Comparison of ENCODE assay signal across 19 cellular contexts in the genomic region with DNA sequence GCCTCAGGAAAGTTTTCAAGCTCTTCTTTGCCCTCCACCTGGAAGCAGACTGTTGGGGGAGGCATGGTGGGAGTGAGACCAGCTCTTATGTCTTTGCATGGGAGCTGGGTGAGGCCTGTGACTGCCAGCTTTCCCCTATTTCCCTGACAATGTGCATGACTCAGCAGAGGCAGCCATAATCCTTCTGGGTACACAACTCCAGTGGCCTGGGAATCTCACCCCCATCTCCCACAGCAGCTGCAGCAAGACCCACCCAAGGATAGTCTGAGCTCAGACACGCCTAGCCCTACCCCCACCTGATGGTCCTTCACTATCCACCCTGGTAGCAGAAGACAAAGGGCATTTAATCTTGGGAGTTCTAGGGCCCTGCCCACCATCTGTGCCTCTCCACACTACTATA. TPM values are rescaled to one million over a fixed set of nuclear protein-coding genes. Genes with fewer than 3 reads are reported as not detected.
"Had no signal": no experiment of that assay in that cellular context is flagged by ENCODE, and none has a peak within 500 bp of the region (broad histone marks: within the 10 kb centered on the region; RNA-seq: fewer than 3 reads in every experiment).

No MANE protein-coding gene starts in this region.

- H3K36me3 ChIP-seq: esophagus muscularis mucosa, neutrophil, tibial nerve, vagina had no signal

- H3K9me3 Mint-ChIP-seq: activated CD4-positive, alpha-beta T cell treated with anti-CD3 and anti-CD28 coated beads, Interleukin-2, amount 10 ng/mL, durations not matched to agents 7 days and 5 days; activated T-cell treated with anti-CD3 and anti-CD28 coated beads, Interleukin-2, amount 50 U/mL, for 72 hours had no signal

- H2AFZ ChIP-seq: parathyroid adenoma had no signal

- H3K27ac ChIP-seq: esophagus muscularis mucosa, neutrophil, parathyroid adenoma, skin epidermis, tibial nerve, vagina had no signal

- H3K4me3 ChIP-seq: esophagus muscularis mucosa, skin epidermis, tibial nerve, vagina had no signal

- H3K27me3 ChIP-seq: esophagus muscularis mucosa, neutrophil, tibial nerve, vagina had no signal

- H3K9me3 ChIP-seq: esophagus muscularis mucosa, neutrophil, tibial nerve, vagina had no signal

- H3K4me3 Mint-ChIP-seq: activated CD4-positive, alpha-beta T cell treated with anti-CD3 and anti-CD28 coated beads, Interleukin-2, amount 10 ng/mL, durations not matched to agents 7 days and 5 days; activated T-cell treated with anti-CD3 and anti-CD28 coated beads, Interleukin-2, amount 50 U/mL, for 72 hours; naive thymus-derived CD4-positive, alpha-beta T cell had no signal

- H3K79me2 ChIP-seq: parathyroid adenoma had no signal

- H3K9ac ChIP-seq: parathyroid adenoma had no signal

- H3K4me1 Mint-ChIP-seq: activated CD4-positive, alpha-beta T cell treated with anti-CD3 and anti-CD28 coated beads, Interleukin-2, amount 10 ng/mL, durations not matched to agents 7 days and 5 days; naive thymus-derived CD4-positive, alpha-beta T cell had no signal

- H3K4me1 ChIP-seq: parathyroid adenoma, tibial nerve, vagina had no signal

- H3K36me3 Mint-ChIP-seq: naive thymus-derived CD4-positive, alpha-beta T cell had no signal

- DNase-seq: activated CD4-positive, alpha-beta T cell treated with anti-CD3 and anti-CD28 coated beads, Interleukin-2, amount 10 ng/mL, durations not matched to agents 7 days and 5 days; activated CD4-positive, CD25-positive, alpha-beta regulatory T cell; activated CD8-positive, alpha-beta memory T cell treated with anti-CD3 and anti-CD28 coated beads, Interleukin-2, amount 50 U/mL, for 48 hours; activated gamma-delta T cell; activated T-cell treated with anti-CD3 and anti-CD28 coated beads, Interleukin-2, amount 50 U/mL, for 72 hours; caudate nucleus; naive thymus-derived CD4-positive, alpha-beta T cell; stimulated activated CD4-positive, alpha-beta T cell treated with anti-CD3 and anti-CD28 coated beads, Interleukin-15, amount 100 ng/mL, for 24 hours; stimulated activated CD4-positive, alpha-beta T cell treated with anti-CD3 and anti-CD28 coated beads, Interleukin-4, amount 100 ng/mL, for 1 hour; stimulated activated naive CD4-positive, alpha-beta T cell treated with Interleukin-2 at 50 U/mL for 16 hours; substantia nigra had no signal

- ATAC-seq: activated naive CD4-positive, alpha-beta T cell treated with anti-CD3 and anti-CD28 coated beads, Interleukin-2, amount 50 U/mL, for 72 hours; activated T-cell treated with anti-CD3 and anti-CD28 coated beads, Interleukin-2, amount 50 U/mL, for 72 hours; left lobe of liver; naive thymus-derived CD4-positive, alpha-beta T cell had no signal

- H3K27ac Mint-ChIP-seq: activated CD4-positive, alpha-beta T cell treated with anti-CD3 and anti-CD28 coated beads, Interleukin-2, amount 10 ng/mL, durations not matched to agents 7 days and 5 days; activated naive CD4-positive, alpha-beta T cell treated with anti-CD3 and anti-CD28 coated beads, Interleukin-2, amount 50 U/mL, for 72 hours; activated T-cell treated with anti-CD3 and anti-CD28 coated beads, Interleukin-2, amount 50 U/mL, for 72 hours; naive thymus-derived CD4-positive, alpha-beta T cell had no signal

RNA-seq across cellular contexts. Expression of a gene that starts 41.4 kb away (rescaled TPM):
- total RNA-seq: activated CD4-positive, alpha-beta T cell treated with anti-CD3 and anti-CD28 coated beads, Interleukin-2, amount 10 ng/mL, durations not matched to agents 7 days and 5 days; activated naive CD4-positive, alpha-beta T cell treated with anti-CD3 and anti-CD28 coated beads, Interleukin-2, amount 50 U/mL, for 72 hours; naive thymus-derived CD4-positive, alpha-beta T cell had no signal
